In the genomic region with DNA sequence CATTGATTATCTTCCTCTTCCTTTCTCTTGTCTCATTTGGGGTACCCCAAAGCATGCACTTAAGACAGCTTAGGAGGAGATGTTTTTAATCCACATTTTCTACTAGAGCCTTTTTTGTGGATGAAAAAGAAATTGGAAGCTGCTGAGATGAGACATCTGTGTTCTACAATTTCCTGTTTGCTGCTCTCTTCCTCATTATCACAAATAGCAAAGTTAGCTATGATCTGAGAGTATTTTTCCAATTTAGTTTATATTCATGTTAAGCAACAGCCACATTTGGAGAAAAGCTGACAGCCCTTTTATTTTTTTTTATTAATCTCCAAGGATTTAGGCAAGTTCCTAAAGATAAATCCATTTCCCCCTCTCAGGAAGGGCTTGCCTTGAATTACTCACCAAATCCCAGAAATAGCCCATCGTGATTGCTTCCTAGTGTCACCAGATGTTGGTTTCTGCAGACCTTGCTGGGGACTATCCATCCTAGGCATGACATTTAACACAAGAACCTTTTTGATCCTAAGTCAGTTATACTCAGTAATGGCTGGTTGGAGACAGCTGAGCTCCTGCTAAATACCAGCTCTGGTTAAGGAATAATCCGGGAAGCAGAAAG, we compare ENCODE assay signal across 18 cellular contexts.
DNase-seq lines count a peak whose midpoint lies in the region; ATAC-seq and TF ChIP-seq lines count a peak whose summit lies in the region.
"Had no signal": no experiment of that assay in that cellular context is flagged by ENCODE, and none has a peak within 500 bp of the region (broad histone marks: within the 10 kb centered on the region; RNA-seq: fewer than 3 reads in every experiment).

No MANE protein-coding gene starts in this region.

- H3K9ac ChIP-seq in BLaER1 treated with 17β-estradiol and CSF1 and Interleukin-3, amounts not matched to agents 10 nM and 100 nM: no peak overlapping the region
- H3K9ac ChIP-seq in neural progenitor cell: no peak overlapping the region

- H3F3A ChIP-seq in neural progenitor cell (ENCODE audit: low read depth): no peaks in the 10 kb centered on the region

- H3K36me3 Mint-ChIP-seq in neural progenitor cell: peaks cover 9% of the 10 kb centered on the region

- no peaks in the 10 kb centered on the region for H3K79me2 ChIP-seq in neural progenitor cell (ENCODE audit: low read depth)

- TF ChIP-seq CTCF in left ventricle myocardium inferior (IDR thresholded peaks at IDR 0.05; ENCODE audit: borderline replicate concordance) (no peak), spleen (IDR thresholded peaks at IDR 0.05 in 8 of 11, conservative IDR thresholded peaks at IDR 0.05 in 3 of 11) (no peak), lower lobe of right lung (IDR thresholded peaks at IDR 0.05) (no peak), neural progenitor cell (IDR thresholded peaks at IDR 0.05) (no peak)

- H3K36me3 ChIP-seq in BLaER1 treated with 17β-estradiol and CSF1 and Interleukin-3, amounts not matched to agents 10 nM and 100 nM: peaks cover 3 to 17% (median 10%) of the 10 kb centered on the region in 11 experiments
- H3K36me3 ChIP-seq in left ventricle myocardium inferior (peaks cover 2% of the 10 kb centered on the region), spleen (peaks cover 0 to 4% (median 0%) of the 10 kb centered on the region in 6 donors), lower lobe of right lung (no peaks in the 10 kb centered on the region), neural progenitor cell (no peaks in the 10 kb centered on the region)
- H3K36me3 ChIP-seq: ascending aorta, BE2C, Peyer's patch had no signal

- no peak overlapping the region for H3K4me3 ChIP-seq in BLaER1 treated with 17β-estradiol and CSF1 and Interleukin-3, amounts not matched to agents 10 nM and 100 nM
- H3K4me3 ChIP-seq in left ventricle myocardium inferior (no peak overlapping the region), spleen (no peak overlapping the region), lower lobe of right lung (no peak overlapping the region), neural progenitor cell (no peak overlapping the region)
- H3K4me3 ChIP-seq: ascending aorta, Peyer's patch had no signal

- H3K9me3 Mint-ChIP-seq in neural progenitor cell: peaks cover 11% of the 10 kb centered on the region

- H3K27me3 ChIP-seq in BLaER1 treated with 17β-estradiol and CSF1 and Interleukin-3, amounts not matched to agents 10 nM and 100 nM: no peaks in the 10 kb centered on the region
- H3K27me3 ChIP-seq in left ventricle myocardium inferior (ENCODE audit: low read depth): no peaks in the 10 kb centered on the region
- no peaks in the 10 kb centered on the region for H3K27me3 ChIP-seq in spleen (replicated peaks in 1 of 7)
- H3K27me3 ChIP-seq in lower lobe of right lung (ENCODE audit: low read depth): no peaks in the 10 kb centered on the region
- H3K27me3 ChIP-seq in neural progenitor cell: no peaks in the 10 kb centered on the region
- H3K27me3 ChIP-seq: ascending aorta, BE2C, Peyer's patch had no signal

- peak overlapping the region; percentile 49 to 73 (median 60) for H3K4me2 ChIP-seq in BLaER1 treated with 17β-estradiol and CSF1 and Interleukin-3, amounts not matched to agents 10 nM and 100 nM
- H3K4me2 ChIP-seq in neural progenitor cell: no peak overlapping the region

- no peak for TF ChIP-seq POLR2A in spleen (IDR thresholded peaks at IDR 0.05)

- WGBS in spleen, 5 donors: 39 to 51% (median 45%) methylated on average over 2 of the region's 2 CpGs

- no peaks in the 10 kb centered on the region for H4K20me1 ChIP-seq in BLaER1 treated with 17β-estradiol and CSF1 and Interleukin-3, amounts not matched to agents 10 nM and 100 nM
- H4K20me1 ChIP-seq in neural progenitor cell (ENCODE audit: low read depth): no peaks in the 10 kb centered on the region

- H3K27ac ChIP-seq in BLaER1 treated with 17β-estradiol and CSF1 and Interleukin-3, amounts not matched to agents 10 nM and 100 nM: peak overlapping the region in 8 of 11 experiments; percentile 3 to 47 (median 19); a peak in 7 of 22 replicates
- H3K27ac ChIP-seq in left ventricle myocardium inferior (replicated peaks) (peak overlapping the region; percentile 49), spleen (peak overlapping the region in 7 of 8 donors; percentile 13 to 62 (median 35)), lower lobe of right lung (no peak overlapping the region), neural progenitor cell (no peak overlapping the region)
- H3K27ac ChIP-seq: ascending aorta had no signal

- intact Hi-C loops in left ventricle myocardium inferior (cut with micrococcal nuclease) (no loop called here), spleen (cut with DNase I; ENCODE audit: low total_unique reads) (no loop called here), lower lobe of right lung (cut with DNase I) (no loop called here)

- H3K4me1 ChIP-seq in BLaER1 treated with 17β-estradiol and CSF1 and Interleukin-3, amounts not matched to agents 10 nM and 100 nM: peaks cover 24 to 36% (median 30%) of the 10 kb centered on the region in 10 experiments
- peaks cover 27% of the 10 kb centered on the region for H3K4me1 ChIP-seq in left ventricle myocardium inferior
- H3K4me1 ChIP-seq in spleen: peaks cover 0 to 14% (median 6%) of the 10 kb centered on the region in 6 donors
- H3K4me1 ChIP-seq in lower lobe of right lung: no peaks in the 10 kb centered on the region
- no peaks in the 10 kb centered on the region for H3K4me1 ChIP-seq in neural progenitor cell
- H3K4me1 ChIP-seq: BE2C, Peyer's patch had no signal

- H3K4me1 Mint-ChIP-seq in neural progenitor cell: no peaks in the 10 kb centered on the region

- H3K4me3 Mint-ChIP-seq in neural progenitor cell: no peak overlapping the region
- H3K4me3 Mint-ChIP-seq: activated naive CD4-positive, alpha-beta T cell treated with anti-CD3 and anti-CD28 coated beads, Interleukin-2, amount 10 ng/mL, durations not matched to agents 7 days and 5 days; HFFc6; stimulated activated naive CD8-positive, alpha-beta T cell treated with anti-CD3 and anti-CD28 coated beads, Interleukin-15, Interleukin-2, amounts not matched to agents 100 ng/mL and 50 ng/mL, for 24 hours had no signal

- peaks cover 10 to 33% (median 23%) of the 10 kb centered on the region in 11 experiments for H3K9me3 ChIP-seq in BLaER1 treated with 17β-estradiol and CSF1 and Interleukin-3, amounts not matched to agents 10 nM and 100 nM (replicated peaks in 1 of 11)
- H3K9me3 ChIP-seq in left ventricle myocardium inferior (replicated peaks): peaks cover 5% of the 10 kb centered on the region
- H3K9me3 ChIP-seq in spleen: peaks cover 0 to 10% (median 6%) of the 10 kb centered on the region in 8 donors
- H3K9me3 ChIP-seq in lower lobe of right lung: peaks cover 4% of the 10 kb centered on the region
- peaks cover 7% of the 10 kb centered on the region for H3K9me3 ChIP-seq in neural progenitor cell (ENCODE audit: low read depth)
- H3K9me3 ChIP-seq: BE2C had no signal

- H3K27me3 Mint-ChIP-seq in neural progenitor cell (ENCODE audit: insufficient read depth, low read depth): peaks cover 7% of the 10 kb centered on the region

- no peak overlapping the region for H2AFZ ChIP-seq in neural progenitor cell (replicated peaks)

- DNase-seq in NCI-H82 treated with DMSO at 0.1 percent for 48 hours (lab: John Stamatoyannopoulos, UW; ENCODE audit: unreplicated experiment): peak; percentile 65
- DNase-seq in left ventricle myocardium inferior: no peak
- DNase-seq in spleen: no peak
- no peak for DNase-seq in lower lobe of right lung
- DNase-seq in islet precursor cell: no peak
- DNase-seq in activated CD4-positive, alpha-beta T cell treated with anti-CD3 and anti-CD28 coated beads for 4 hours: no peak
- DNase-seq in neural progenitor cell (ENCODE audit: low spot score): no peak
- DNase-seq: activated naive CD4-positive, alpha-beta T cell treated with anti-CD3 and anti-CD28 coated beads, Interleukin-2, amount 10 ng/mL, durations not matched to agents 7 days and 5 days; activated T-cell treated with anti-CD3 and anti-CD28 coated beads for 4 hours; BE2C; Karpas-422; NCI-H146; NCI-H748 treated with DMSO at 0.1 percent for 48 hours; Peyer's patch had no signal

- no peak for ATAC-seq in lower lobe of right lung

- H3K27ac Mint-ChIP-seq in neural progenitor cell: no peak overlapping the region
- H3K27ac Mint-ChIP-seq: activated naive CD4-positive, alpha-beta T cell treated with anti-CD3 and anti-CD28 coated beads, Interleukin-2, amount 10 ng/mL, durations not matched to agents 7 days and 5 days; HFFc6; stimulated activated naive CD8-positive, alpha-beta T cell treated with anti-CD3 and anti-CD28 coated beads, Interleukin-15, Interleukin-2, amounts not matched to agents 100 ng/mL and 50 ng/mL, for 24 hours had no signal

Comparison
In these comparisons a context has a peak if more than half of its experiments do, and no peak if none do; other contexts are left out.
1. H3K27ac ChIP-seq: peak in BLaER1 treated with 17β-estradiol and CSF1 and Interleukin-3, amounts not matched to agents 10 nM and 100 nM (8 of 11), left ventricle myocardium inferior (single experiment) and spleen (7 of 8); none in lower lobe of right lung (single experiment) and neural progenitor cell (single experiment).